ENCODE assay signal across 1 cellular context in genomic region chr7:105689093-105689819, GRCh38.
TF ChIP-seq lines count a peak whose summit lies in the region.

No MANE protein-coding gene starts in this region.

TF ChIP-seq in WTC11, 78 proteins besides CTCF, POLR2A, EP300 and RAD21 (continued from another document):
- no peak; the same call in 1 of the 2 replicates for TF ChIP-seq ARID4B (CRISPR knock-in tag; IDR thresholded peaks at IDR 0.05; ENCODE audit: borderline replicate concordance)
- no peak for TF ChIP-seq ZNF121 (CRISPR knock-in tag; IDR thresholded peaks at IDR 0.05)
- TF ChIP-seq ZNF423 (CRISPR knock-in tag; IDR thresholded peaks at IDR 0.05), result no peak
- no peak for TF ChIP-seq EMX1 (CRISPR knock-in tag; IDR thresholded peaks at IDR 0.05)
- TF ChIP-seq ZNF532 (CRISPR knock-in tag; IDR thresholded peaks at IDR 0.05; ENCODE audit: borderline replicate concordance), result no peak
- no peak for TF ChIP-seq NFE2L1 (CRISPR knock-in tag; IDR thresholded peaks at IDR 0.05)
- TF ChIP-seq ZNF425 (CRISPR knock-in tag; conservative IDR thresholded peaks at IDR 0.05), result no peak
- 0 out of 2 replicates have a peak, but pooled peaks have one; percentile 47 for TF ChIP-seq FOXK1 (CRISPR knock-in tag; IDR thresholded peaks at IDR 0.05)
- TF ChIP-seq CDX4 (CRISPR knock-in tag; IDR thresholded peaks at IDR 0.05; ENCODE audit: borderline replicate concordance), result no peak
- no peak for TF ChIP-seq ZNF512 (CRISPR knock-in tag; IDR thresholded peaks at IDR 0.05; ENCODE audit: borderline replicate concordance)
